Comparison of ENCODE assay signal across 6 cellular contexts in genomic region chr3:158308533-158308932, GRCh38.
"Had no signal": no experiment of that assay in that cellular context is flagged by ENCODE, and none has a peak within 500 bp of the region (broad histone marks: within the 10 kb centered on the region; RNA-seq: fewer than 3 reads in every experiment).

No MANE protein-coding gene starts in this region.

- H3K4me2 ChIP-seq: GM23338 had no signal

- H3K4me1 Mint-ChIP-seq: GM23338, H9 had no signal

- ATAC-seq: GM23338, K562 had no signal

- H3K27ac Mint-ChIP-seq: GM23338, H9 had no signal

- H3K4me3 Mint-ChIP-seq: GM23338, H9 had no signal

- H3K9me3 Mint-ChIP-seq: GM23338, H9 had no signal

- H3K4me3 ChIP-seq: GM23338, K562 had no signal

- H2AFZ ChIP-seq: GM23338 had no signal

- DNase-seq: H9, HCEC 1CT, IMR-90, KG1 had no signal
